7 cellular contexts compared by ENCODE assay signal in the genomic region with DNA sequence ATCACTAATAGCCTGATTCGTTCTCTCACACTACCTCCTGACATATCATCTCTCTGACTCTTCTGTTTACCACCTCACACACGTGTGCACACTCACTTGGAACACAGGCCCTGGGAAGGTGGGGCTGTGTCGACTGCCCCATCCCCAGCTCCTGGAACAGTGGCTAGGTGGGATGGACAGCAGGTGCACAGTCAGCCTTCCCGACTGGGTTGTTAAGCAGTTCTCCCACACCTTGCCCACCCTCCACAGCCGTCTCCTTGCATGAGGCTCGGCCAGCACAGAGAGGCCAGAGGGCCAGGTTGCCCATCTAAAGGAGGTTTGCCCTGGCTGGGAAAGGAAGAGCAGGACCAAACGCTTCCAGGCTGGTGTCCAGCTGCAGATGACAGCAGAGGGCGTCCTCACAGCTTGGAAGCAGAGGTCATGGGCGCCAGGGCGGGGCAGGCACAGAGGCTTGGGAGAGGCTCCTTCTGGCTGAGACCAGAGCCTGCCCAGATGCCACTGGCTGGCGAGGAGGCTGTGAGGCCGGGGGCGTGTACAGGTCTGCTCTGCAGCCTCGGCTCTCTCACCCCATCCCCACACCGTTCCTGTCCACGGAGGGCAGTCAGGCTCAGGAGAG.
DNase-seq lines count a peak whose midpoint lies in the region; ATAC-seq and TF ChIP-seq lines count a peak whose summit lies in the region.

No MANE protein-coding gene starts in this region.

- H3F3A ChIP-seq in SK-N-SH (replicated peaks; ENCODE audit: insufficient read depth) = no peaks in the 10 kb centered on the region

- no peaks in the 10 kb centered on the region for H3K36me3 ChIP-seq in SK-N-SH (replicated peaks in 1 of 2; ENCODE audit: control insufficient read depth in 1 of 2, insufficient read depth in 2 of 2, low read length in 1 of 2)

- no peak for TF ChIP-seq EP300 in SK-N-SH (IDR thresholded peaks at IDR 0.05; ENCODE audit: borderline replicate concordance in 1 of 2, low read depth in 1 of 2, low read length in 1 of 2)

- peak; percentile 47 for DNase-seq in H4 (ENCODE audit: low spot score)
- peak; percentile 57 for DNase-seq in SK-N-SH
- DNase-seq in foreskin keratinocyte = no peak
- DNase-seq in posterior cingulate gyrus = peak in 8 of 10 donors; percentile 48 to 95 (median 72)

- 49% methylated on average over 11 of the region's 16 CpGs for WGBS in SK-N-SH (ENCODE audit: low lambda C conversion rate)

- peak; percentile 51 for TF ChIP-seq RAD21 in SK-N-SH (IDR thresholded peaks at IDR 0.05; ENCODE audit: low read length)

- no peak overlapping the region for H3K27ac ChIP-seq in SK-N-SH (ENCODE audit: low read depth in 2 of 2, low read length in 1 of 2)
- H3K27ac ChIP-seq in foreskin keratinocyte = no peak overlapping the region

- ATAC-seq in foreskin keratinocyte = no peak
- no peak for ATAC-seq in HG03097 (IDR thresholded peaks at IDR 0.05; ENCODE audit: low FRiP score, unreplicated experiment)
- no peak for ATAC-seq in HG03354 (IDR thresholded peaks at IDR 0.05; ENCODE audit: poor library complexity, severe bottlenecking, unreplicated experiment)
- ATAC-seq in HG03135 (IDR thresholded peaks at IDR 0.05; ENCODE audit: unreplicated experiment) = no peak

- H3K27me3 ChIP-seq in SK-N-SH (ENCODE audit: insufficient read depth) = no peaks in the 10 kb centered on the region
- no peaks in the 10 kb centered on the region for H3K27me3 ChIP-seq in foreskin keratinocyte

- intact Hi-C loops in posterior cingulate gyrus (cut with DNase I) = loop anchor here (10.0 kb wide), 1 partner anchor 372 kb away; no protein-coding TSS in a partner anchor

- no peak overlapping the region for H3K9ac ChIP-seq in SK-N-SH

- no peaks in the 10 kb centered on the region for H3K9me3 ChIP-seq in SK-N-SH

- no peaks in the 10 kb centered on the region for H4K20me1 ChIP-seq in SK-N-SH (ENCODE audit: insufficient read depth)

- POLR2A ChIA-PET in SK-N-SH (lab: Yijun Ruan, JAX) = no interaction called here

- H3K4me2 ChIP-seq in SK-N-SH = no peak overlapping the region

- CTCF ChIA-PET in SK-N-SH (lab: Yijun Ruan, JAX) = interaction anchor here (1.0 to 6.4 kb wide), 6 partner anchors 13 to 389 kb away, joined by 3 to 52 read pairs (median 6); no protein-coding TSS in a partner anchor

- no peak overlapping the region for H3K4me3 ChIP-seq in SK-N-SH (ENCODE audit: low read depth in 2 of 2, low read length in 1 of 2)

- no peaks in the 10 kb centered on the region for H3K79me2 ChIP-seq in SK-N-SH (ENCODE audit: insufficient read depth)

- H3K9me2 ChIP-seq in SK-N-SH = no peaks in the 10 kb centered on the region

- peak; percentile 46 for TF ChIP-seq CTCF in SK-N-SH (IDR thresholded peaks at IDR 0.05)
- peak; percentile 53 for TF ChIP-seq CTCF in foreskin keratinocyte (conservative IDR thresholded peaks at IDR 0.05)

- no peaks in the 10 kb centered on the region; a peak in 1 of 4 replicates for H3K4me1 ChIP-seq in SK-N-SH (ENCODE audit: control insufficient read depth in 1 of 2, insufficient read depth in 2 of 2, low read depth in 1 of 2, low read length in 1 of 2)
- H3K4me1 ChIP-seq in foreskin keratinocyte = peaks cover 33% of the 10 kb centered on the region

- H2AFZ ChIP-seq in SK-N-SH (ENCODE audit: low read depth) = no peak overlapping the region

TF ChIP-seq in SK-N-SH, 30 proteins besides CTCF, POLR2A, EP300 and RAD21:
- TF ChIP-seq SMC3 (IDR thresholded peaks at IDR 0.05; ENCODE audit: low read depth, low read length) (peak; percentile 39), ELF1 (IDR thresholded peaks at IDR 0.05) (no peak), MXI1 (IDR thresholded peaks at IDR 0.05; ENCODE audit: low read depth, low read length) (no peak)

Comparison
In these comparisons a context has a peak if more than half of its experiments do, and no peak if none do; other contexts are left out.
1. DNase-seq: peak in H4 (single experiment), SK-N-SH (single experiment) and posterior cingulate gyrus (8 of 10); none in foreskin keratinocyte (0 of 2).